ENCODE assay signal across 8 cellular contexts in genomic region chrX:118974908-118975671, GRCh38. TPM values are rescaled to one million over a fixed set of nuclear protein-coding genes. Genes with fewer than 3 reads are reported as not detected.
DNase-seq lines count a peak whose midpoint lies in the region; ATAC-seq, FAIRE-seq and TF ChIP-seq lines count a peak whose summit lies in the region.

No MANE protein-coding gene starts in this region.

- H3K9ac ChIP-seq in GM12878 (ENCODE audit: control insufficient read depth, insufficient read depth, low read length) = no peak overlapping the region
- peak overlapping the region; percentile 48 to 77 for H3K9ac ChIP-seq in kidney (ENCODE audit: low read length in 2 of 2)
- no peak overlapping the region for H3K9ac ChIP-seq in Karpas-422 (ENCODE audit: low read length)

- H3K36me3 ChIP-seq in GM12878 (ENCODE audit: control insufficient read depth in 2 of 2, insufficient read depth in 2 of 2, low read length in 1 of 2) (no peaks in the 10 kb centered on the region), kidney (ENCODE audit: control insufficient read depth in 1 of 2, insufficient read depth in 2 of 2, low read length in 2 of 2) (no peaks in the 10 kb centered on the region), Karpas-422 (ENCODE audit: insufficient read depth, low read length) (no peaks in the 10 kb centered on the region)

- H3K27me3 Mint-ChIP-seq in T-helper 1 cell treated with Interleukin-12 subunit alpha and Interleukin-12 subunit beta and Interleukin-4 antibody, amounts not matched to agents 30 μg/mL and 1 μg/mL, for 36 hours (ENCODE audit: low read depth) = peaks cover 42% of the 10 kb centered on the region

- peak overlapping the region; percentile 86 for H3K4me3 Mint-ChIP-seq in T-helper 1 cell treated with Interleukin-12 subunit alpha and Interleukin-12 subunit beta and Interleukin-4 antibody, amounts not matched to agents 30 μg/mL and 1 μg/mL, for 36 hours

- H3K4me3 ChIP-seq in GM12878 (no peak overlapping the region), kidney (ENCODE audit: low read length in 2 of 2) (peak overlapping the region; percentile 66 to 67), Karpas-422 (ENCODE audit: low read length) (no peak overlapping the region)

- CTCF ChIA-PET in GM12878 (lab: Yijun Ruan, JAX) = no interaction called here

- H3K27ac ChIP-seq in GM12878 (ENCODE audit: control insufficient read depth, insufficient read depth) (no peak overlapping the region), kidney (ENCODE audit: low read depth in 2 of 2, low read length in 2 of 2) (peak overlapping the region; percentile 28 to 76), Karpas-422 (ENCODE audit: low read length) (no peak overlapping the region)

- no peak for FAIRE-seq in GM12878 (lab: Jason Lieb, UNC)
- no peak for FAIRE-seq in kidney (lab: Jason Lieb, UNC)

- H3K9me3 Mint-ChIP-seq in T-helper 1 cell treated with Interleukin-12 subunit alpha and Interleukin-12 subunit beta and Interleukin-4 antibody, amounts not matched to agents 30 μg/mL and 1 μg/mL, for 36 hours = no peaks in the 10 kb centered on the region

- 37% methylated on average over 52 of the region's 82 CpGs for WGBS in GM12878 (ENCODE audit: insufficient coverage, insufficient replicate concordance, low lambda C conversion rate, missing lambda C conversion rate)

- TF ChIP-seq POLR2A in GM12878 (IDR thresholded peaks at IDR 0.05; ENCODE audit: low read depth, low read length) = no peak

- ATAC-seq in HG03521 (IDR thresholded peaks at IDR 0.05; ENCODE audit: unreplicated experiment) (peak; percentile 42), GM12878 (peak; percentile 52), HG03139 (IDR thresholded peaks at IDR 0.05; ENCODE audit: unreplicated experiment) (no peak)

- H3K9me3 ChIP-seq in GM12878 (replicated peaks; ENCODE audit: control insufficient read depth, insufficient read depth, low read length) (no peaks in the 10 kb centered on the region; the same call in 2 of the 3 replicates), kidney (ENCODE audit: control insufficient read depth in 1 of 2, low read length in 2 of 2) (no peaks in the 10 kb centered on the region), Karpas-422 (ENCODE audit: low read length) (no peaks in the 10 kb centered on the region)

- POLR2A ChIA-PET in GM12878 (lab: Charles Lee) = no interaction called here

- H3K79me2 ChIP-seq in GM12878 (ENCODE audit: control insufficient read depth, insufficient read depth, low read length) = no peaks in the 10 kb centered on the region
- H3K79me2 ChIP-seq in Karpas-422 (ENCODE audit: low read length) = no peaks in the 10 kb centered on the region

- SMC1A ChIA-PET in GM12878 (lab: Charles Lee; ENCODE audit: uncharacterized antibody, unreplicated experiment) = no interaction called here

- H2AFZ ChIP-seq in GM12878 (ENCODE audit: control insufficient read depth, low read depth, low read length) (no peak overlapping the region), Karpas-422 (ENCODE audit: low read length) (no peak overlapping the region)

- H3K4me1 Mint-ChIP-seq in T-helper 1 cell treated with Interleukin-12 subunit alpha and Interleukin-12 subunit beta and Interleukin-4 antibody, amounts not matched to agents 30 μg/mL and 1 μg/mL, for 36 hours (ENCODE audit: low read depth) = peaks cover 9% of the 10 kb centered on the region

- H3K4me2 ChIP-seq in GM12878 (ENCODE audit: control insufficient read depth, insufficient read depth) (peak overlapping the region; percentile 38; the same call in 1 of the 2 replicates), Karpas-422 (ENCODE audit: low read depth, low read length, poor library complexity, severe bottlenecking) (no peak overlapping the region)

- no peak for TF ChIP-seq EP300 in GM12878 (IDR thresholded peaks at IDR 0.05; ENCODE audit: borderline replicate concordance in 1 of 2, control insufficient read depth in 1 of 2, low read depth in 2 of 2, low read length in 2 of 2)

- no TSS peak for BruUV-seq in GM12878 (replicated peaks; lab: Mats Ljungman, UMichigan)

- TF ChIP-seq RAD21 in GM12878 (IDR thresholded peaks at IDR 0.05; ENCODE audit: insufficient read depth, low read depth, low read length) = no peak

- DNase-seq in GF-D8 (lab: John Stamatoyannopoulos, UW) (peak; percentile 11), GM12878 (ENCODE audit: low read depth, low spot score) (no peak), kidney (peak; percentile 84), Karpas-422 (no peak)
- peak; percentile 26 for DNase-seq in stimulated activated CD4-positive, alpha-beta T cell treated with anti-CD3 and anti-CD28 coated beads, Interleukin-2, amount 100 ng/mL, for 4 hours (ENCODE audit: low read depth)

- RAD21 ChIA-PET in GM12878 (lab: Charles Lee; ENCODE audit: unreplicated experiment) = no interaction called here

- in situ Hi-C loops in GM12878 (cut with MboI) = no loop called here

- H3K36me3 Mint-ChIP-seq in T-helper 1 cell treated with Interleukin-12 subunit alpha and Interleukin-12 subunit beta and Interleukin-4 antibody, amounts not matched to agents 30 μg/mL and 1 μg/mL, for 36 hours (ENCODE audit: low read depth) = no peaks in the 10 kb centered on the region

- TF ChIP-seq CTCF in GM12878 (IDR thresholded peaks at IDR 0.05 in 2 of 3, conservative IDR thresholded peaks at IDR 0.05 in 1 of 3; ENCODE audit: control insufficient read depth in 2 of 3, extremely low read depth in 1 of 3, insufficient read depth in 1 of 3, low read depth in 3 of 3, low read length in 3 of 3) (no peak), kidney (IDR thresholded peaks at IDR 0.05; ENCODE audit: borderline replicate concordance, extremely low read depth, insufficient read depth) (no peak)

- H3K27me3 ChIP-seq in GM12878 (replicated peaks in 1 of 2; ENCODE audit: control insufficient read depth in 2 of 2, insufficient read depth in 2 of 2, low read length in 1 of 2) (peaks cover 2 to 12% of the 10 kb centered on the region in 2 experiments), Karpas-422 (ENCODE audit: low read length) (no peaks in the 10 kb centered on the region)

- H3K4me1 ChIP-seq in GM12878 (ENCODE audit: control insufficient read depth, insufficient read depth, low read length) = no peaks in the 10 kb centered on the region
- H3K4me1 ChIP-seq in kidney (ENCODE audit: control insufficient read depth in 1 of 2, insufficient read depth in 1 of 2, low read depth in 1 of 2, low read length in 2 of 2) = peaks cover 0 to 2% of the 10 kb centered on the region in 2 donors
- peaks cover 22% of the 10 kb centered on the region for H3K4me1 ChIP-seq in Karpas-422 (ENCODE audit: low read length)

- H4K20me1 ChIP-seq in GM12878 (ENCODE audit: control insufficient read depth, insufficient read depth) (no peaks in the 10 kb centered on the region), Karpas-422 (ENCODE audit: insufficient read depth, low read depth, low read length) (no peaks in the 10 kb centered on the region)

- H3K27ac Mint-ChIP-seq in T-helper 1 cell treated with Interleukin-12 subunit alpha and Interleukin-12 subunit beta and Interleukin-4 antibody, amounts not matched to agents 30 μg/mL and 1 μg/mL, for 36 hours = peak overlapping the region; percentile 49

- H3K9me2 ChIP-seq in Karpas-422 (replicated peaks; ENCODE audit: insufficient read depth, low read length) = no peaks in the 10 kb centered on the region

- intact Hi-C loops in GM12878 (cut with micrococcal nuclease; ENCODE audit: unreplicated experiment) = no loop called here
- intact Hi-C loops in kidney (cut with DNase I) = no loop called here

TF ChIP-seq in GM12878, 131 proteins besides CTCF, POLR2A, EP300 and RAD21 (continues in another document):
- no peak for TF ChIP-seq ATF7 (IDR thresholded peaks at IDR 0.05; ENCODE audit: low read depth)
- 0 out of 3 replicates have a peak, but pooled peaks of 1 of the 2 experiments have one; percentile 16 for TF ChIP-seq EGR1 (IDR thresholded peaks at IDR 0.05; ENCODE audit: borderline replicate concordance in 1 of 2, low read depth in 2 of 2, low read length in 2 of 2)

RNA-seq across cellular contexts. Expression of gene LONRF3, which starts 0.7 kb away (rescaled TPM):
- 0.15 TPM in 1 of 2 replicates, not detected in the other for total RNA-seq in GM12878 (2013; cell fraction: nucleolus; rRNA removed)
- total RNA-seq in GM12878 (2014; rRNA removed) = 0.23 TPM in 1 of 2 replicates, not detected in the other
- 0.09 TPM in 2 replicates for total RNA-seq in GM12878 (2014; rRNA removed; fragmentation: Illumina TruSeq; extraction: Trizol)
- total RNA-seq in GM12878 (2021) = 0.10 and 0.16 TPM in 2 replicates
- polyA plus RNA-seq in GM12878 (2011; ENCODE audit: low read depth) = not detected
- 0.05 TPM in 1 of 2 replicates, not detected in the other for polyA plus RNA-seq in GM12878 (2011; rRNA removed)
- polyA plus RNA-seq in GM12878 (2011; cell fraction: cytosol; rRNA removed) = 0.03 TPM in 1 of 2 replicates, not detected in the other
- 0.04 TPM in 1 of 2 replicates, not detected in the other for polyA plus RNA-seq in GM12878 (2011; cell fraction: nucleus; rRNA removed)
- 0.14 and 0.16 TPM in 2 replicates for polyA plus RNA-seq in GM12878 (2012)
- polyA plus RNA-seq in GM12878 (2014; fragmentation: Illumina TruSeq; extraction: Trizol) = 0.09 TPM in 1 of 2 replicates, not detected in the other
- polyA plus RNA-seq in GM12878 (2014; fragmentation: Nextera tagmentation; extraction: Ambion mirVana) = under 1 TPM in 1 of 2 experiments, not detected in 1; 0.07 TPM
- 0.05 and 0.08 TPM in 2 replicates for polyA plus RNA-seq in GM12878 (2014; rRNA removed)
- polyA plus RNA-seq in GM12878 (2016; fragmentation: Nextera tagmentation; extraction: Ambion mirVana) = not detected
- 0.15 TPM in 1 of 2 replicates, not detected in the other for polyA minus RNA-seq in GM12878 (2011; rRNA and poly(A)+ RNA removed)
- polyA minus RNA-seq in GM12878 (2011; cell fraction: cytosol; rRNA and poly(A)+ RNA removed) = 0.42 TPM in 1 of 2 replicates, not detected in the other
- not detected in 2 replicates for polyA minus RNA-seq in GM12878 (2011; cell fraction: nucleus; rRNA and poly(A)+ RNA removed)
- total RNA-seq in kidney = 5.5 TPM
- 0.67 TPM for polyA plus RNA-seq in kidney (ENCODE audit: insufficient read depth, low read depth, low replicate concordance)
- total RNA-seq in Karpas-422 (2014; rRNA removed; shearing (Covaris generic); ENCODE audit: low replicate concordance) = 5.4 and 6.3 TPM in 2 replicates

Comparison
In these comparisons a context has a peak if more than half of its experiments do, and no peak if none do; other contexts are left out.
1. DNase-seq: peak in GF-D8 (single experiment), kidney (single experiment) and stimulated activated CD4-positive, alpha-beta T cell treated with anti-CD3 and anti-CD28 coated beads, Interleukin-2, amount 100 ng/mL, for 4 hours (single experiment); none in GM12878 (single experiment) and Karpas-422 (single experiment).
2. H3K27ac ChIP-seq: peak in kidney (2 of 2); none in GM12878 (single experiment) and Karpas-422 (single experiment).
3. H3K4me3 ChIP-seq: peak in kidney (2 of 2); none in GM12878 (single experiment) and Karpas-422 (single experiment).
4. H3K9ac ChIP-seq: peak in kidney (2 of 2); none in GM12878 (single experiment) and Karpas-422 (single experiment).